9 cellular contexts compared by ENCODE assay signal in genomic region chr1:11918779-11919519, GRCh38. TPM values are rescaled to one million over a fixed set of nuclear protein-coding genes. Genes with fewer than 3 reads are reported as not detected.
DNase-seq lines count a peak whose midpoint lies in the region; ATAC-seq and TF ChIP-seq lines count a peak whose summit lies in the region.
"Had no signal": no experiment of that assay in that cellular context is flagged by ENCODE, and none has a peak within 500 bp of the region (broad histone marks: within the 10 kb centered on the region; RNA-seq: fewer than 3 reads in every experiment).

No MANE protein-coding gene starts in this region.

- no peaks in the 10 kb centered on the region for H3K9me3 ChIP-seq in ascending aorta

- DNase-seq in G401 (ENCODE audit: low spot score) (peak; percentile 63), ascending aorta (ENCODE audit: low spot score in 2 of 2) (peak; percentile 68 to 94), cardiac septum (ENCODE audit: low spot score) (peak; percentile 82), retinal pigment epithelial cell (ENCODE audit: low read depth) (peak; percentile 65), NCI-H1436 treated with DMSO at 0.1 percent for 48 hours (lab: John Stamatoyannopoulos, UW) (no peak), nephron progenitor cell (no peak)
- DNase-seq in stimulated activated naive CD4-positive, alpha-beta T cell treated with Interleukin-2 at 50 U/mL for 16 hours (lab: John Stamatoyannopoulos, UW): no peak
- DNase-seq: DND-41 had no signal

- peaks cover 34% of the 10 kb centered on the region for H3K4me1 Mint-ChIP-seq in nephron progenitor cell

- TF ChIP-seq CTCF in ascending aorta (IDR thresholded peaks at IDR 0.05) (no peak), retinal pigment epithelial cell (conservative IDR thresholded peaks at IDR 0.05; ENCODE audit: low read depth, low read length) (no peak), nephron progenitor cell (IDR thresholded peaks at IDR 0.05) (no peak)

- H3K27me3 ChIP-seq in ascending aorta: no peaks in the 10 kb centered on the region

- in situ Hi-C loops in G401 (cut with HindIII; ENCODE audit: low sequenced_read_pairs): no loop called here

- no peak overlapping the region for H3K27ac Mint-ChIP-seq in nephron progenitor cell

- ATAC-seq in HG03095 (IDR thresholded peaks at IDR 0.05; ENCODE audit: unreplicated experiment): no peak

- peak overlapping the region; percentile 84 to 87 for H3K27ac ChIP-seq in ascending aorta

- peaks cover 31 to 48% of the 10 kb centered on the region in 2 donors for H3K4me1 ChIP-seq in ascending aorta

- intact Hi-C loops in ascending aorta (cut with DNase I): no loop called here
- intact Hi-C loops in cardiac septum (cut with DNase I): no loop called here

- H3K9me3 Mint-ChIP-seq in nephron progenitor cell: no peaks in the 10 kb centered on the region

- no peak overlapping the region for H3K4me3 Mint-ChIP-seq in nephron progenitor cell

- no peaks in the 10 kb centered on the region for H3K27me3 Mint-ChIP-seq in nephron progenitor cell (ENCODE audit: low read depth, poor library complexity)

- H3K4me3 ChIP-seq in ascending aorta (peak overlapping the region in 1 of 2 donors; percentile 43), retinal pigment epithelial cell (ENCODE audit: low read length) (no peak overlapping the region)

- H3K36me3 ChIP-seq in ascending aorta: peaks cover 17 to 24% of the 10 kb centered on the region in 2 donors

- peaks cover 38% of the 10 kb centered on the region for H3K36me3 Mint-ChIP-seq in nephron progenitor cell (ENCODE audit: low read depth)

RNA-seq across cellular contexts. Expression of gene KIAA2013, which starts 7.3 kb away (rescaled TPM):
- total RNA-seq in G401 (2014; rRNA removed; shearing (Covaris generic)): 52.6 and 53.7 TPM in 2 replicates
- total RNA-seq in ascending aorta (206 TPM), cardiac septum (42.6 TPM)

RNA-seq across cellular contexts. Expression of gene PLOD1, which starts 15.6 kb away (rescaled TPM):
- total RNA-seq in G401 (2014; rRNA removed; shearing (Covaris generic)): 103 and 104 TPM in 2 replicates
- 79.9 TPM for total RNA-seq in ascending aorta
- total RNA-seq in cardiac septum: 52.6 TPM

Comparison
In these comparisons a context has a peak if more than half of its experiments do, and no peak if none do; other contexts are left out.
1. DNase-seq: peak in G401 (single experiment), ascending aorta (2 of 2), cardiac septum (single experiment) and retinal pigment epithelial cell (single experiment); none in NCI-H1436 treated with DMSO at 0.1 percent for 48 hours (single experiment), nephron progenitor cell (single experiment) and stimulated activated naive CD4-positive, alpha-beta T cell treated with Interleukin-2 at 50 U/mL for 16 hours (single experiment).